18 cellular contexts compared by ENCODE assay signal in genomic region chr10:86652361-86653202, GRCh38. TPM values are rescaled to one million over a fixed set of nuclear protein-coding genes. Genes with fewer than 3 reads are reported as not detected.
A peak's percentile ranks its signal among the peaks of the same experiment; 100 is the strongest.
DNase-seq lines count a peak whose midpoint lies in the region; ATAC-seq and TF ChIP-seq lines count a peak whose summit lies in the region.
"Had no signal": no experiment of that assay in that cellular context is flagged by ENCODE, and none has a peak within 500 bp of the region (broad histone marks: within the 10 kb centered on the region; RNA-seq: fewer than 3 reads in every experiment).

No MANE protein-coding gene starts in this region.

- DNase-seq in A172 (ENCODE audit: low spot score) (peak; percentile 35), ELR (ENCODE audit: low read depth) (peak; percentile 25), NCI-H2227 treated with DMSO at 0.1 percent for 48 hours (lab: John Stamatoyannopoulos, UW) (peak; percentile 23), fibroblast of the aortic adventitia (ENCODE audit: low read depth) (peak; percentile 30), SHP77 treated with DMSO at 0.1 percent for 48 hours (lab: John Stamatoyannopoulos, UW) (no peak), GM23248 (no peak), pons (ENCODE audit: low spot score) (no peak)
- DNase-seq: activated CD4-positive, alpha-beta T cell treated with anti-CD3 and anti-CD28 coated beads, Interleukin-2, amount 10 ng/mL, durations not matched to agents 7 days and 5 days; cortex of kidney; NCI-H1694 treated with DMSO at 0.1 percent for 48 hours; stimulated activated CD4-positive, alpha-beta T cell treated with anti-CD3 and anti-CD28 coated beads, Interleukin-2, amount 100 ng/mL, for 48 hours had no signal

- H3K4me2 ChIP-seq in GM23248 (ENCODE audit: unreplicated experiment): no peak overlapping the region

- no peak overlapping the region for H2AFZ ChIP-seq in GM23248

- H4K20me1 ChIP-seq in GM23248 (ENCODE audit: insufficient read depth): no peaks in the 10 kb centered on the region

- peaks cover 18% of the 10 kb centered on the region for H3K4me1 ChIP-seq in GM23248 (ENCODE audit: insufficient read depth)

- H3K4me3 ChIP-seq in fibroblast of the aortic adventitia (ENCODE audit: low read depth, low read length): no peak overlapping the region
- H3K4me3 ChIP-seq in GM23248: no peak overlapping the region

- H3K9ac ChIP-seq in GM23248: no peak overlapping the region

- 0 out of 2 replicates have a peak, but pooled peaks cover 7% of the 10 kb centered on the region for H3F3A ChIP-seq in GM23248 (ENCODE audit: insufficient read depth)

- H3K9me3 ChIP-seq in GM23248 (ENCODE audit: low read depth): no peaks in the 10 kb centered on the region

- no peaks in the 10 kb centered on the region for H3K36me3 ChIP-seq in GM23248 (ENCODE audit: low read depth)

- TF ChIP-seq CTCF in fibroblast of the aortic adventitia (IDR thresholded peaks at IDR 0.05; ENCODE audit: insufficient read depth, low read length): no peak

- WGBS in GM23248 (ENCODE audit: low coverage in 1 of 2, low lambda C conversion rate in 2 of 2, missing lambda C conversion rate in 2 of 2), 2 experiments: 79 to 81% methylated on average over 14 of the region's 14 CpGs

- in situ Hi-C loops in GM23248 (cut with MboI): no loop called here

- H3K79me2 ChIP-seq in GM23248 (ENCODE audit: insufficient read depth): no peaks in the 10 kb centered on the region

- no peaks in the 10 kb centered on the region for H3K9me2 ChIP-seq in GM23248 (ENCODE audit: insufficient read depth)

- no peak for ATAC-seq in GM19351 (IDR thresholded peaks at IDR 0.05; ENCODE audit: unreplicated experiment)
- ATAC-seq: left colon had no signal

- H3K27ac ChIP-seq in GM23248: no peak overlapping the region
- H3K27ac ChIP-seq: C4-2B had no signal

- H3K27me3 ChIP-seq in GM23248 (replicated peaks; ENCODE audit: insufficient read depth): no peaks in the 10 kb centered on the region

RNA-seq across cellular contexts. Expression of gene OPN4, which starts 1.8 kb away (rescaled TPM):
- total RNA-seq in A172 (2014; rRNA removed; shearing (Covaris generic)): 0.31 TPM in 1 of 2 replicates, not detected in the other
- total RNA-seq in fibroblast of the aortic adventitia (ENCODE audit: low replicate concordance): not detected in 2 replicates
- total RNA-seq in GM23248 (2014; rRNA removed; shearing (Covaris generic)): not detected in 2 replicates
- not detected in 2 replicates for polyA plus RNA-seq in GM23248 (2016; fragmentation: Nextera tagmentation; extraction: Ambion mirVana)
- total RNA-seq: activated CD4-positive, alpha-beta T cell treated with anti-CD3 and anti-CD28 coated beads, Interleukin-2, amount 10 ng/mL, durations not matched to agents 7 days and 5 days; activated naive CD4-positive, alpha-beta T cell treated with anti-CD3 and anti-CD28 coated beads, Interleukin-2, amount 50 U/mL, for 72 hours; frontal cortex; osteocyte; SK-MEL-5 had no signal

RNA-seq across cellular contexts. Expression of gene LDB3, which starts 15.7 kb away (rescaled TPM):
- 0.10 and 0.31 TPM in 2 replicates for total RNA-seq in A172 (2014; rRNA removed; shearing (Covaris generic))
- total RNA-seq in fibroblast of the aortic adventitia (ENCODE audit: low replicate concordance): under 0.01 TPM in 1 of 2 replicates, not detected in the other
- under 0.01 and 0.11 TPM in 2 replicates for total RNA-seq in GM23248 (2014; rRNA removed; shearing (Covaris generic))
- 0.05 and 0.08 TPM in 2 replicates for polyA plus RNA-seq in GM23248 (2016; fragmentation: Nextera tagmentation; extraction: Ambion mirVana)

Comparison
In these comparisons a context has a peak if more than half of its experiments do, and no peak if none do; other contexts are left out.
1. DNase-seq: peak in A172 (single experiment), ELR (single experiment), NCI-H2227 treated with DMSO at 0.1 percent for 48 hours (single experiment) and fibroblast of the aortic adventitia (single experiment); none in SHP77 treated with DMSO at 0.1 percent for 48 hours (single experiment), GM23248 (single experiment) and pons (single experiment).